ENCODE assay signal across 9 cellular contexts in genomic region chr1:246647113-246647512, GRCh38.
DNase-seq lines count a peak whose midpoint lies in the region; FAIRE-seq and TF ChIP-seq lines count a peak whose summit lies in the region.
"Had no signal": no experiment of that assay in that cellular context is flagged by ENCODE, and none has a peak within 500 bp of the region (broad histone marks: within the 10 kb centered on the region; RNA-seq: fewer than 3 reads in every experiment).

No MANE protein-coding gene starts in this region.

- H3K4me1 ChIP-seq in esophagus squamous epithelium: peaks cover 0 to 23% (median 0%) of the 10 kb centered on the region in 3 donors

- intact Hi-C loops in esophagus squamous epithelium (cut with DNase I): no loop called here

- H3K27me3 ChIP-seq in esophagus squamous epithelium: no peaks in the 10 kb centered on the region

- DNase-seq in AG09319 (ENCODE audit: extremely low read depth, low read depth): peak; percentile 8
- peak; percentile 81 for DNase-seq in NCI-H2227 (lab: John Stamatoyannopoulos, UW; ENCODE audit: unreplicated experiment)
- DNase-seq in esophagus squamous epithelium (lab: John Stamatoyannopoulos, UW): no peak
- DNase-seq in myocyte (ENCODE audit: low read depth): peak; percentile 80
- DNase-seq in SIG-M5 treated with dmso at 0.1 percent for 504 hours (lab: John Stamatoyannopoulos, UW; ENCODE audit: unreplicated experiment): no peak
- DNase-seq in RPMI8226: no peak
- no peak for DNase-seq in NOMO-1 (lab: John Stamatoyannopoulos, UW; ENCODE audit: unreplicated experiment in 2 of 2)
- no peak for DNase-seq in RCC 7860 (ENCODE audit: low spot score)
- DNase-seq: KG1 had no signal

- TF ChIP-seq CTCF in AG09319 (IDR thresholded peaks at IDR 0.05; ENCODE audit: low read depth, low read length) (peak; percentile 55), esophagus squamous epithelium (IDR thresholded peaks at IDR 0.05) (peak in 2 of 6 experiments; percentile 21 to 23)

- peak overlapping the region in 3 of 4 donors; percentile 38 to 46 (median 40) for H3K27ac ChIP-seq in esophagus squamous epithelium

- no peaks in the 10 kb centered on the region for H3K9me3 ChIP-seq in esophagus squamous epithelium

- no peak overlapping the region for H3K4me3 ChIP-seq in esophagus squamous epithelium

- 63% methylated on average over 3 to 8 of the region's 10 CpGs for WGBS in esophagus squamous epithelium, 2 donors

- TF ChIP-seq POLR2A in esophagus squamous epithelium (IDR thresholded peaks at IDR 0.05): no peak

- FAIRE-seq in RCC 7860 (lab: Jason Lieb, UNC): no peak

- H3K36me3 ChIP-seq in esophagus squamous epithelium: peaks cover 4 to 96% (median 10%) of the 10 kb centered on the region in 3 donors

Comparison
In these comparisons a context has a peak if more than half of its experiments do, and no peak if none do; other contexts are left out.
1. DNase-seq: peak in AG09319 (single experiment), NCI-H2227 (single experiment) and myocyte (single experiment); none in esophagus squamous epithelium (single experiment), SIG-M5 treated with dmso at 0.1 percent for 504 hours (single experiment), RPMI8226 (single experiment), NOMO-1 (0 of 2) and RCC 7860 (single experiment).